In the genomic region with DNA sequence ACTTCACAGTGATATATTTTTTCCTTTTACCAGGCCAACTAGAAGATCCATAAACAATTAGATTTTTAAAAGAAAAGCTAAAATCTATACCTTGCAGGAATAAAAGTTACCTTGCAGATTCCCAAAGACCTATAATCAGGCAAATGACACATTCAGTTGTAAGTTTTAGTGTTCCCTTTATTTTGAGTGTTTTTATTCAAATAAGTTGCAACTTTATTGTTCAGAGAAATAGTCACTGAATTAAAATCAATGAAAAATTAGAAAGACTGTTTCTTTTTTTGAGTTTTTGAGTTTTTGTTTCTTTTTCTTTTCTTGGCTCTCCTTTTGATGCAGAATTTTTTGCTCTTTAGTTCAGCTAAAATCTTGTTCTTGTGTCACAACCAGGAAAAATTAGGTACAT, we compare ENCODE assay signal across 32 cellular contexts.
"Had no signal": no experiment of that assay in that cellular context is flagged by ENCODE, and none has a peak within 500 bp of the region (broad histone marks: within the 10 kb centered on the region; RNA-seq: fewer than 3 reads in every experiment).

No MANE protein-coding gene starts in this region.

- H3K4me3 ChIP-seq: ovary, psoas muscle, right lobe of liver, sigmoid colon, suprapubic skin, thoracic aorta, thyroid gland, tibial nerve, upper lobe of right lung, uterus had no signal

- DNase-seq: naive B cell; naive thymus-derived CD8-positive, alpha-beta T cell; nephron progenitor cell; nucleus accumbens; ovary; posterior cingulate gyrus; psoas muscle; right cardiac atrium; right lobe of liver; sigmoid colon; small intestine; stimulated activated CD4-positive, alpha-beta T cell treated with anti-CD3 and anti-CD28 coated beads, Interleukin-15, amount 100 ng/mL, for 24 hours; stimulated activated CD4-positive, alpha-beta T cell treated with anti-CD3 and anti-CD28 coated beads, Interleukin-2, amount 100 ng/mL, for 24 hours; stimulated activated CD4-positive, alpha-beta T cell treated with anti-CD3 and anti-CD28 coated beads, Interleukin-2, amount 100 ng/mL, for 48 hours; stimulated activated CD4-positive, alpha-beta T cell treated with anti-CD3 and anti-CD28 coated beads, Interleukin-4, amount 100 ng/mL, for 24 hours; stimulated activated naive B cell treated with anti-CD40 and anti-IgM and Interleukin-4, amounts not matched to agents 10 μg/mL and 1 μg/mL and 100 μg/mL, for 72 hours; stimulated activated naive CD4-positive, alpha-beta T cell treated with Interleukin-2 at 50 U/mL for 16 hours; substantia nigra; thyroid gland; trophoblast cell; upper lobe of right lung; uterus had no signal

- ATAC-seq: naive thymus-derived CD8-positive, alpha-beta T cell; natural killer cell treated with Interleukin-12 subunit alpha and Interleukin-12 subunit beta and Interleukin-15 and Interleukin-18, amount 100 ng/mL, for 72 hours; psoas muscle; right cardiac atrium; right lobe of liver; stimulated activated effector memory CD8-positive, alpha-beta T cell treated with anti-CD3 and anti-CD28 coated beads, Interleukin-12 subunit alpha, Interleukin-12 subunit beta, amount 100 ng/mL, for 72 hours; stimulated activated naive B cell treated with anti-CD40 and anti-IgM and Interleukin-4, amounts not matched to agents 10 μg/mL and 1 μg/mL and 100 μg/mL, for 72 hours; upper lobe of right lung had no signal

- H3K79me2 ChIP-seq: parathyroid adenoma had no signal

- H3K27ac Mint-ChIP-seq: naive B cell; naive thymus-derived CD8-positive, alpha-beta T cell; natural killer cell treated with Interleukin-12 subunit alpha and Interleukin-12 subunit beta and Interleukin-15 and Interleukin-18, amount 100 ng/mL, for 72 hours; nephron progenitor cell; progenitor cell of endocrine pancreas; stimulated activated effector memory CD8-positive, alpha-beta T cell treated with anti-CD3 and anti-CD28 coated beads, Interleukin-12 subunit alpha, Interleukin-12 subunit beta, amount 100 ng/mL, for 72 hours; stimulated activated naive B cell treated with anti-CD40 and anti-IgM and Interleukin-4, amounts not matched to agents 10 μg/mL and 1 μg/mL and 100 μg/mL, for 72 hours; stimulated activated naive CD8-positive, alpha-beta T cell treated with anti-CD3 and anti-CD28 coated beads, Interleukin-15, Interleukin-2, amounts not matched to agents 100 ng/mL and 50 ng/mL, for 24 hours had no signal

- FAIRE-seq: small intestine had no signal

- H3K9me3 ChIP-seq: neutrophil, ovary, psoas muscle, right lobe of liver, sigmoid colon, suprapubic skin, thoracic aorta, thyroid gland, tibial nerve, upper lobe of right lung, uterus had no signal

- H3K4me1 Mint-ChIP-seq: nephron progenitor cell, neural crest cell had no signal

- H3K9ac ChIP-seq: parathyroid adenoma had no signal

- H3K4me1 ChIP-seq: parathyroid adenoma, psoas muscle, sigmoid colon, upper lobe of right lung, uterus had no signal

- H3K27me3 Mint-ChIP-seq: progenitor cell of endocrine pancreas; stimulated activated naive CD8-positive, alpha-beta T cell treated with anti-CD3 and anti-CD28 coated beads, Interleukin-15, Interleukin-2, amounts not matched to agents 100 ng/mL and 50 ng/mL, for 24 hours had no signal

- H2AFZ ChIP-seq: parathyroid adenoma had no signal

- H3K4me3 Mint-ChIP-seq: naive B cell; naive thymus-derived CD8-positive, alpha-beta T cell; natural killer cell treated with Interleukin-12 subunit alpha and Interleukin-12 subunit beta and Interleukin-15 and Interleukin-18, amount 100 ng/mL, for 72 hours; nephron progenitor cell; neural crest cell; stimulated activated effector memory CD8-positive, alpha-beta T cell treated with anti-CD3 and anti-CD28 coated beads, Interleukin-12 subunit alpha, Interleukin-12 subunit beta, amount 100 ng/mL, for 72 hours; stimulated activated naive B cell treated with anti-CD40 and anti-IgM and Interleukin-4, amounts not matched to agents 10 μg/mL and 1 μg/mL and 100 μg/mL, for 72 hours; stimulated activated naive CD8-positive, alpha-beta T cell treated with anti-CD3 and anti-CD28 coated beads, Interleukin-15, Interleukin-2, amounts not matched to agents 100 ng/mL and 50 ng/mL, for 24 hours had no signal

- H3K27ac ChIP-seq: neutrophil, ovary, parathyroid adenoma, psoas muscle, right lobe of liver, sigmoid colon, suprapubic skin, thoracic aorta, thyroid gland, tibial nerve, upper lobe of right lung, uterus had no signal

- H3K9me3 Mint-ChIP-seq: naive B cell; naive thymus-derived CD8-positive, alpha-beta T cell; natural killer cell treated with Interleukin-12 subunit alpha and Interleukin-12 subunit beta and Interleukin-15 and Interleukin-18, amount 100 ng/mL, for 72 hours; nephron progenitor cell; neural crest cell; stimulated activated effector memory CD8-positive, alpha-beta T cell treated with anti-CD3 and anti-CD28 coated beads, Interleukin-12 subunit alpha, Interleukin-12 subunit beta, amount 100 ng/mL, for 72 hours; stimulated activated naive B cell treated with anti-CD40 and anti-IgM and Interleukin-4, amounts not matched to agents 10 μg/mL and 1 μg/mL and 100 μg/mL, for 72 hours; stimulated activated naive CD8-positive, alpha-beta T cell treated with anti-CD3 and anti-CD28 coated beads, Interleukin-15, Interleukin-2, amounts not matched to agents 100 ng/mL and 50 ng/mL, for 24 hours had no signal

- H3K27me3 ChIP-seq: neutrophil, ovary, right lobe of liver, sigmoid colon, suprapubic skin, thyroid gland, tibial nerve, upper lobe of right lung, uterus had no signal

- H3K36me3 Mint-ChIP-seq: naive B cell; natural killer cell treated with Interleukin-12 subunit alpha and Interleukin-12 subunit beta and Interleukin-15 and Interleukin-18, amount 100 ng/mL, for 72 hours; stimulated activated effector memory CD8-positive, alpha-beta T cell treated with anti-CD3 and anti-CD28 coated beads, Interleukin-12 subunit alpha, Interleukin-12 subunit beta, amount 100 ng/mL, for 72 hours had no signal

- H3K36me3 ChIP-seq: neutrophil, ovary, right lobe of liver, sigmoid colon, suprapubic skin, thoracic aorta, thyroid gland, tibial nerve, upper lobe of right lung, uterus had no signal
